ENCODE assay signal across 8 cellular contexts in genomic region chr19:58181902-58182576, GRCh38. TPM values are rescaled to one million over a fixed set of nuclear protein-coding genes. Genes with fewer than 3 reads are reported as not detected.
DNase-seq lines count a peak whose midpoint lies in the region; ATAC-seq and TF ChIP-seq lines count a peak whose summit lies in the region.

No MANE protein-coding gene starts in this region.

- H3K27ac ChIP-seq in GM23338 (ENCODE audit: low read depth) (peak overlapping the region; percentile 76; the same call in 1 of the 2 replicates), PC-9 (peak overlapping the region; percentile 95), sigmoid colon (peak overlapping the region; percentile 91 to 97 (median 94))

- TF ChIP-seq CTCF in AG09309 (IDR thresholded peaks at IDR 0.05; ENCODE audit: control insufficient read depth, insufficient read depth, low read depth, low read length, missing control alignments) (peak; percentile 44), GM23338 (conservative IDR thresholded peaks at IDR 0.05; ENCODE audit: low read depth in 2 of 2) (peak; percentile 82 to 86), PC-9 (conservative IDR thresholded peaks at IDR 0.05) (peak; percentile 68), glutamatergic neuron (IDR thresholded peaks at IDR 0.05; ENCODE audit: partially characterized antibody, unreplicated experiment) (peak; percentile 44), sigmoid colon (IDR thresholded peaks at IDR 0.05) (peak in 2 of 4 experiments; percentile 28 to 35)

- H3K4me3 ChIP-seq in AG09309 (ENCODE audit: control insufficient read depth, low read depth, low read length) (peak overlapping the region; percentile 83), GM23338 (peak overlapping the region; percentile 96), PC-9 (peak overlapping the region; percentile 80), sigmoid colon (peak overlapping the region; percentile 62 to 77 (median 68))

- H3K9me3 Mint-ChIP-seq in GM23338 (peaks cover 82% of the 10 kb centered on the region), glutamatergic neuron (ENCODE audit: unreplicated experiment) (peaks cover 33% of the 10 kb centered on the region)

- H3K9me2 ChIP-seq in GM23338 (ENCODE audit: insufficient read depth) (peaks cover 14% of the 10 kb centered on the region), PC-9 (ENCODE audit: insufficient read depth) (no peaks in the 10 kb centered on the region)

- no peak for TF ChIP-seq EP300 in sigmoid colon (IDR thresholded peaks at IDR 0.05)

- no peak for DNase-seq in AG09309 (ENCODE audit: low read depth)
- peak; percentile 82 for DNase-seq in GM23338 (ENCODE audit: low spot score)
- peak; percentile 53 to 57 for DNase-seq in PC-9
- DNase-seq in activated T-helper 9 cell treated with anti-CD3 and anti-CD28 coated beads, Interleukin-2, amount 50 U/mL, for 16 hours (ENCODE audit: low read depth): peak; percentile 42
- DNase-seq in glutamatergic neuron: peak; percentile 36
- DNase-seq in sigmoid colon: no peak

- no peaks in the 10 kb centered on the region for H3K27me3 ChIP-seq in GM23338 (ENCODE audit: insufficient read depth)
- no peaks in the 10 kb centered on the region for H3K27me3 ChIP-seq in PC-9 (ENCODE audit: insufficient read depth, low read depth)
- H3K27me3 ChIP-seq in sigmoid colon: no peaks in the 10 kb centered on the region

- H3K36me3 Mint-ChIP-seq in GM23338 (ENCODE audit: low read depth): peaks cover 77% of the 10 kb centered on the region
- peaks cover 52% of the 10 kb centered on the region for H3K36me3 Mint-ChIP-seq in glutamatergic neuron (ENCODE audit: unreplicated experiment)

- H3K4me1 ChIP-seq in GM23338 (ENCODE audit: insufficient read depth): 0 out of 2 replicates have a peak, but pooled peaks cover 4% of the 10 kb centered on the region
- H3K4me1 ChIP-seq in PC-9 (replicated peaks; ENCODE audit: insufficient read depth): peaks cover 4% of the 10 kb centered on the region; the same call in 1 of the 2 replicates
- H3K4me1 ChIP-seq in sigmoid colon: peaks cover 0 to 9% (median 0%) of the 10 kb centered on the region in 4 donors

- ATAC-seq in GM23338 (peak; percentile 6), GM18861 (IDR thresholded peaks at IDR 0.05; ENCODE audit: unreplicated experiment) (no peak), GM21786 (IDR thresholded peaks at IDR 0.05; ENCODE audit: unreplicated experiment) (no peak)

- H4K20me1 ChIP-seq in GM23338 (replicated peaks; ENCODE audit: insufficient read depth): no peaks in the 10 kb centered on the region; the same call in 1 of the 2 replicates
- H4K20me1 ChIP-seq in PC-9 (ENCODE audit: insufficient read depth): no peaks in the 10 kb centered on the region

- intact Hi-C loops in PC-9 (cut with micrococcal nuclease; ENCODE audit: unreplicated experiment): loop anchor here (1.0 to 2.0 kb wide), 3 partner anchors 97 to 747 kb away; partner anchors contain the start of genes ZNF256, ZNF749 and ZNF8
- intact Hi-C loops in sigmoid colon (cut with DNase I): loop anchor here (5.0 kb wide), 3 partner anchors 95 to 145 kb away; partner anchors contain the start of genes ZNF8 and ZSCAN22

- no peak for TF ChIP-seq POLR2A in sigmoid colon (IDR thresholded peaks at IDR 0.05)

- H3K4me1 Mint-ChIP-seq in GM23338 (peaks cover 7% of the 10 kb centered on the region), glutamatergic neuron (ENCODE audit: low read depth, unreplicated experiment) (no peaks in the 10 kb centered on the region)

- H3K36me3 ChIP-seq in GM23338 (ENCODE audit: insufficient read depth) (peaks cover 7% of the 10 kb centered on the region; the same call in 1 of the 2 replicates), PC-9 (ENCODE audit: low read depth) (peaks cover 51% of the 10 kb centered on the region), sigmoid colon (peaks cover 16 to 68% (median 23%) of the 10 kb centered on the region in 4 donors)

- H2AFZ ChIP-seq in GM23338 (peak overlapping the region; percentile 93), PC-9 (peak overlapping the region; percentile 89)

- H3K4me3 Mint-ChIP-seq in GM23338 (peak overlapping the region; percentile 95), glutamatergic neuron (ENCODE audit: unreplicated experiment) (peak overlapping the region; percentile 92)

- H3K27ac Mint-ChIP-seq in GM23338 (no peak overlapping the region), glutamatergic neuron (ENCODE audit: unreplicated experiment) (peak overlapping the region; percentile 98)

- H3K4me2 ChIP-seq in GM23338: peak overlapping the region; percentile 77; the same call in 1 of the 2 replicates
- H3K4me2 ChIP-seq in PC-9: peak overlapping the region; percentile 84

- WGBS in sigmoid colon, 2 donors: 47 to 53% methylated on average over 4 of the region's 4 CpGs

- POLR2A ChIA-PET in PC-9 (lab: Charles Lee; ENCODE audit: unreplicated experiment): interaction anchor here (0.6 to 0.7 kb wide), 2 partner anchors 705 to 840 kb away, joined by 4 to 9 read pairs; partner anchors contain the start of gene ZNF772

- CTCF ChIA-PET in PC-9 (lab: Charles Lee): interaction anchor here (0.5 kb wide), 1 partner anchor 28 kb away, joined by 3 read pairs; no protein-coding TSS in a partner anchor

- BruUV-seq in PC-9 (replicated peaks; lab: Mats Ljungman, UMichigan): no TSS peak

- H3K9me3 ChIP-seq in PC-9 (ENCODE audit: insufficient read depth, low read depth) (peaks cover 82% of the 10 kb centered on the region), sigmoid colon (peaks cover 35 to 83% (median 60%) of the 10 kb centered on the region in 4 donors)

- H3F3A ChIP-seq in GM23338 (replicated peaks; ENCODE audit: low read depth) (no peaks in the 10 kb centered on the region), PC-9 (ENCODE audit: insufficient read depth, low read depth) (peaks cover 36% of the 10 kb centered on the region)

- H3K27me3 Mint-ChIP-seq in GM23338 (ENCODE audit: insufficient read depth, low read depth, poor library complexity) (no peaks in the 10 kb centered on the region), glutamatergic neuron (ENCODE audit: unreplicated experiment) (peaks cover 18% of the 10 kb centered on the region)

- peaks cover 37% of the 10 kb centered on the region for H3K79me2 ChIP-seq in GM23338 (replicated peaks; ENCODE audit: insufficient read depth)
- H3K79me2 ChIP-seq in PC-9 (ENCODE audit: low read depth): peaks cover 19% of the 10 kb centered on the region

TF ChIP-seq in GM23338, 12 proteins besides CTCF, POLR2A, EP300 and RAD21 (continues in another document):
- TF ChIP-seq JUNB (IDR thresholded peaks at IDR 0.05; ENCODE audit: unreplicated experiment): no peak

RNA-seq across cellular contexts. Expression of gene ZNF274, which starts 0.8 kb away (rescaled TPM):
- 31.2 and 40.0 TPM in 2 replicates for total RNA-seq in GM23338 (2014; rRNA removed; shearing (Covaris generic))
- polyA plus RNA-seq in GM23338 (2016; fragmentation: Nextera tagmentation; extraction: Ambion mirVana) (17.5 and 19.9 TPM in 2 replicates), sigmoid colon (10 to 100 TPM in 1 of 3 donors, 1 to 10 TPM in 2; 7.8 to 19.6 (median 9.2) TPM)
- total RNA-seq in PC-9 (2021) (34.3 and 36.4 TPM in 2 replicates), glutamatergic neuron (ENCODE audit: unreplicated experiment) (42.7 TPM), sigmoid colon (10 to 100 TPM; 18.3 to 26.7 (median 22.6) TPM)

RNA-seq across cellular contexts. Expression of gene ZNF329, which starts 31.4 kb away (rescaled TPM):
- total RNA-seq in GM23338 (2014; rRNA removed; shearing (Covaris generic)): 15.2 and 16.9 TPM in 2 replicates
- polyA plus RNA-seq in GM23338 (2016; fragmentation: Nextera tagmentation; extraction: Ambion mirVana): 2.7 and 3.3 TPM in 2 replicates
- 10.6 and 16.1 TPM in 2 replicates for total RNA-seq in PC-9 (2021)
- total RNA-seq in glutamatergic neuron (ENCODE audit: unreplicated experiment): 14.1 TPM
- 10 to 100 TPM in 1 of 4 donors, 1 to 10 TPM in 3; 8.2 to 10.2 (median 8.3) TPM for total RNA-seq in sigmoid colon
- 1 to 10 TPM; 1.6 to 3.9 (median 2.4) TPM for polyA plus RNA-seq in sigmoid colon

RNA-seq across cellular contexts. Expression of gene ZNF544, which starts 46.7 kb away (rescaled TPM):
- total RNA-seq in GM23338 (2014; rRNA removed; shearing (Covaris generic)): 93.9 and 105 TPM in 2 replicates
- polyA plus RNA-seq in GM23338 (2016; fragmentation: Nextera tagmentation; extraction: Ambion mirVana) (27.7 and 29.4 TPM in 2 replicates), sigmoid colon (10 to 100 TPM; 16.4 to 28.6 (median 20.4) TPM)
- total RNA-seq in PC-9 (2021) (29.5 and 32.7 TPM in 2 replicates), glutamatergic neuron (ENCODE audit: unreplicated experiment) (46.1 TPM), sigmoid colon (10 to 100 TPM; 25.8 to 45.1 (median 34.8) TPM)

Comparison
In these comparisons a context has a peak if more than half of its experiments do, and no peak if none do; other contexts are left out.
1. DNase-seq: peak in GM23338 (single experiment), PC-9 (2 of 2), activated T-helper 9 cell treated with anti-CD3 and anti-CD28 coated beads, Interleukin-2, amount 50 U/mL, for 16 hours (single experiment) and glutamatergic neuron (single experiment); none in AG09309 (single experiment) and sigmoid colon (single experiment).
2. Peak in every context shown above with its lines, with median percentiles within 50 percentile points of each other: H3K4me3 ChIP-seq and H3K27ac ChIP-seq.